ENCODE assay signal across 12 cellular contexts in genomic region chr5:43422143-43422542, GRCh38. TPM values are rescaled to one million over a fixed set of nuclear protein-coding genes. Genes with fewer than 3 reads are reported as not detected.
A peak's percentile ranks its signal among the peaks of the same experiment; 100 is the strongest.
DNase-seq lines count a peak whose midpoint lies in the region; ATAC-seq and TF ChIP-seq lines count a peak whose summit lies in the region.
"Had no signal": no experiment of that assay in that cellular context is flagged by ENCODE, and none has a peak within 500 bp of the region (broad histone marks: within the 10 kb centered on the region; RNA-seq: fewer than 3 reads in every experiment).

No MANE protein-coding gene starts in this region.

- ATAC-seq in RWPE2 (ENCODE audit: low read depth) (peak; percentile 87), HG03139 (IDR thresholded peaks at IDR 0.05; ENCODE audit: unreplicated experiment) (no peak), GM21825 (IDR thresholded peaks at IDR 0.05; ENCODE audit: unreplicated experiment) (no peak)

- WGBS in hepatocyte (ENCODE audit: low lambda C conversion rate, missing lambda C conversion rate): 35% methylated on average over 2 of the region's 2 CpGs
- WGBS in testis, 2 donors: 22 to 31% methylated on average over 2 of the region's 2 CpGs

- H3K4me1 ChIP-seq in RWPE2 (ENCODE audit: insufficient read depth, poor library complexity, severe bottlenecking) (peaks cover 14% of the 10 kb centered on the region), hepatocyte (ENCODE audit: insufficient read depth) (peaks cover 6% of the 10 kb centered on the region), testis (no peaks in the 10 kb centered on the region)

- no peak overlapping the region for H2AFZ ChIP-seq in hepatocyte

- intact Hi-C loops in testis (cut with DNase I; ENCODE audit: low total_unique reads): no loop called here

- DNase-seq in NCI-H345 treated with DMSO at 0.1 percent for 48 hours (lab: John Stamatoyannopoulos, UW; ENCODE audit: unreplicated experiment): peak; percentile 12
- DNase-seq in NCI-H345 (lab: John Stamatoyannopoulos, UW): no peak
- DNase-seq in RWPE2 (ENCODE audit: low spot score): no peak
- DNase-seq in hepatocyte (ENCODE audit: low spot score): peak; percentile 63
- peak; percentile 42 for DNase-seq in testis
- DNase-seq in OCI-M1 (lab: John Stamatoyannopoulos, UW): no peak
- DNase-seq: activated T-cell treated with anti-CD3 and anti-CD28 coated beads, Interleukin-2, amount 50 U/mL, for 48 hours; NCI-H1436; stimulated activated CD4-positive, alpha-beta T cell treated with anti-CD3 and anti-CD28 coated beads, Interleukin-1b, Interleukin-23, amount 100 ng/mL, for 48 hours had no signal

- H3K9me3 ChIP-seq in RWPE2 (ENCODE audit: severe bottlenecking) (no peaks in the 10 kb centered on the region), hepatocyte (ENCODE audit: low read depth) (no peaks in the 10 kb centered on the region), testis (no peaks in the 10 kb centered on the region)
- H3K9me3 ChIP-seq: upper lobe of left lung had no signal

- TF ChIP-seq CTCF in RWPE2 (IDR thresholded peaks at IDR 0.05; ENCODE audit: poor library complexity, severe bottlenecking): no peak
- no peak for TF ChIP-seq CTCF in hepatocyte (IDR thresholded peaks at IDR 0.05; ENCODE audit: poor library complexity)
- TF ChIP-seq CTCF in testis (IDR thresholded peaks at IDR 0.05): no peak

- H3K36me3 ChIP-seq in RWPE2 (ENCODE audit: low read depth) (no peaks in the 10 kb centered on the region), hepatocyte (replicated peaks; ENCODE audit: insufficient read depth, low read depth) (no peaks in the 10 kb centered on the region), testis (ENCODE audit: low read depth, missing control alignments) (no peaks in the 10 kb centered on the region)
- H3K36me3 ChIP-seq: upper lobe of left lung had no signal

- TF ChIP-seq POLR2A in testis (IDR thresholded peaks at IDR 0.05): no peak

- H3K4me3 ChIP-seq in RWPE2 (ENCODE audit: severe bottlenecking): no peak overlapping the region
- H3K4me3 ChIP-seq in hepatocyte: no peak overlapping the region
- no peak overlapping the region for H3K4me3 ChIP-seq in testis
- H3K4me3 ChIP-seq: upper lobe of left lung had no signal

- H3K27me3 ChIP-seq in RWPE2 (ENCODE audit: insufficient read depth, poor library complexity, severe bottlenecking) (no peaks in the 10 kb centered on the region), hepatocyte (no peaks in the 10 kb centered on the region), testis (no peaks in the 10 kb centered on the region)
- H3K27me3 ChIP-seq: upper lobe of left lung had no signal

- H3K27ac ChIP-seq in RWPE2 (ENCODE audit: poor library complexity, severe bottlenecking) (peak overlapping the region; percentile 24), hepatocyte (peak overlapping the region; percentile 80), testis (peak overlapping the region in 1 of 2 donors; percentile 24)

- H3K79me2 ChIP-seq in hepatocyte: no peaks in the 10 kb centered on the region

- H3K4me2 ChIP-seq in hepatocyte: peak overlapping the region; percentile 39

- H3K9me2 ChIP-seq in hepatocyte (replicated peaks; ENCODE audit: insufficient read depth): no peaks in the 10 kb centered on the region

- H4K20me1 ChIP-seq in hepatocyte (ENCODE audit: insufficient read depth, poor library complexity, severe bottlenecking): no peaks in the 10 kb centered on the region

RNA-seq across cellular contexts. Expression of gene CCL28, which starts 10.0 kb away (rescaled TPM):
- total RNA-seq in hepatocyte (0.52 and 0.80 TPM in 2 replicates), testis (1 to 10 TPM; 5.6 to 7.6 TPM)
- polyA plus RNA-seq in hepatocyte (0.80 and 1.1 TPM in 2 replicates), testis (ENCODE audit: insufficient read depth, low read depth, low replicate concordance) (3.8 TPM)

Comparison
In these comparisons a context has a peak if more than half of its experiments do, and no peak if none do; other contexts are left out.
1. DNase-seq: peak in NCI-H345 treated with DMSO at 0.1 percent for 48 hours (single experiment), hepatocyte (single experiment) and testis (single experiment); none in NCI-H345 (single experiment), RWPE2 (single experiment) and OCI-M1 (single experiment).